17 cellular contexts compared by ENCODE assay signal in the genomic region with DNA sequence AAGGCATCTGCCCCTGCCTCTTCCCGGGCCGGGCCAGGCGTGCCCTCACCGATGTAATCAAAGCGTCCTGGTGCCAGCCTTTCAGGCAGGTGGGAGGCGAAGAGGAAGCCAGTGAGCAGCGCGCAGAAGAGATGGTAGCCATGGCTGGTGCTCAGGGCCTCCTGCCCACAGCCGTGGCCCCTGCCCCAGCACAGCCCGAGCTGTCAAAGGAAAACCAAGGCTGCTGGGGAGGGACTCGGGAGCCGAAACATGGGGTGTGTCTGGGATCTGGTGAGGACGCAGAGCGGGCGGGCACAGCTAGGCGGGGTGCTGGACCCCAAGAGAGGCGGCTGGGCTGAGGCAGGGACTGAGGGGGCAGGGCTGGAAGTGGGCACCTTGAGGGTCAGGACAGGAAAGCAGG. TPM values are rescaled to one million over a fixed set of nuclear protein-coding genes. Genes with fewer than 3 reads are reported as not detected.
A peak's percentile ranks its signal among the peaks of the same experiment; 100 is the strongest.
DNase-seq lines count a peak whose midpoint lies in the region; ATAC-seq, FAIRE-seq and TF ChIP-seq lines count a peak whose summit lies in the region.
"Had no signal": no experiment of that assay in that cellular context is flagged by ENCODE, and none has a peak within 500 bp of the region (broad histone marks: within the 10 kb centered on the region; RNA-seq: fewer than 3 reads in every experiment).

No MANE protein-coding gene starts in this region.

- no peaks in the 10 kb centered on the region for H3K27me3 Mint-ChIP-seq in activated CD4-positive, alpha-beta T cell treated with anti-CD3 and anti-CD28 coated beads, Interleukin-2, amount 10 ng/mL, durations not matched to agents 24 days and 14 days
- H3K27me3 Mint-ChIP-seq in IgD-negative memory B cell = peaks cover 8% of the 10 kb centered on the region
- no peaks in the 10 kb centered on the region for H3K27me3 Mint-ChIP-seq in central memory CD8-positive, alpha-beta T cell

- no peaks in the 10 kb centered on the region for H3K9me3 ChIP-seq in pancreas
- H3K9me3 ChIP-seq: A549, esophagus squamous epithelium, mucosa of descending colon, SK-N-SH had no signal

- H3K27ac ChIP-seq in pancreas = no peak overlapping the region
- H3K27ac ChIP-seq: A549, esophagus squamous epithelium, PC-9, WERI-Rb-1 had no signal

- no peak overlapping the region for H3K4me3 ChIP-seq in pancreas
- H3K4me3 ChIP-seq: A549, mucosa of descending colon, PC-9 had no signal

- no peak for DNase-seq in activated CD4-positive, alpha-beta T cell treated with anti-CD3 and anti-CD28 coated beads, Interleukin-2, amount 10 ng/mL, durations not matched to agents 24 days and 14 days
- DNase-seq in activated CD4-positive, alpha-beta T cell treated with anti-CD3 and anti-CD28 coated beads for 1 hour = no peak
- no peak for DNase-seq in central memory CD8-positive, alpha-beta T cell (ENCODE audit: low spot score in 2 of 2)
- no peak for DNase-seq in stimulated activated effector memory CD8-positive, alpha-beta T cell treated with anti-CD3 and anti-CD28 coated beads, Interleukin-12 subunit alpha, Interleukin-12 subunit beta, amount 100 ng/mL, for 72 hours (ENCODE audit: low spot score in 2 of 2)
- DNase-seq in pancreas (no peak), NCI-H2029 treated with DMSO at 0.1 percent for 48 hours (lab: John Stamatoyannopoulos, UW) (no peak)
- DNase-seq: esophagus squamous epithelium, GDM1, mucosa of descending colon, PC-9, WERI-Rb-1 had no signal

- H3K9me3 Mint-ChIP-seq in activated CD4-positive, alpha-beta T cell treated with anti-CD3 and anti-CD28 coated beads, Interleukin-2, amount 10 ng/mL, durations not matched to agents 24 days and 14 days = no peaks in the 10 kb centered on the region
- no peaks in the 10 kb centered on the region for H3K9me3 Mint-ChIP-seq in IgD-negative memory B cell
- H3K9me3 Mint-ChIP-seq in central memory CD8-positive, alpha-beta T cell = no peaks in the 10 kb centered on the region
- H3K9me3 Mint-ChIP-seq in stimulated activated effector memory CD8-positive, alpha-beta T cell treated with anti-CD3 and anti-CD28 coated beads, Interleukin-12 subunit alpha, Interleukin-12 subunit beta, amount 100 ng/mL, for 72 hours = no peaks in the 10 kb centered on the region
- H3K9me3 Mint-ChIP-seq: dendritic cell treated with granulocyte-macrophage colony-stimulating factor and Interleukin-4, amounts not matched to agents 40 ng/mL and 50 ng/mL, for 4 days had no signal

- WGBS in pancreas, 2 donors = 82 to 83% methylated on average over 17 of the region's 17 CpGs

- intact Hi-C loops in activated CD4-positive, alpha-beta T cell treated with anti-CD3 and anti-CD28 coated beads, Interleukin-2, amount 10 ng/mL, durations not matched to agents 24 days and 14 days (cut with micrococcal nuclease) = no loop called here
- intact Hi-C loops in pancreas (cut with DNase I) = no loop called here

- H3K36me3 ChIP-seq in pancreas = peaks cover 0 to 8% (median 0%) of the 10 kb centered on the region in 3 donors

- H3K36me3 Mint-ChIP-seq in activated CD4-positive, alpha-beta T cell treated with anti-CD3 and anti-CD28 coated beads, Interleukin-2, amount 10 ng/mL, durations not matched to agents 24 days and 14 days (ENCODE audit: low read depth) = peaks cover 14% of the 10 kb centered on the region
- H3K36me3 Mint-ChIP-seq in IgD-negative memory B cell = peaks cover 8% of the 10 kb centered on the region
- peaks cover 18% of the 10 kb centered on the region for H3K36me3 Mint-ChIP-seq in central memory CD8-positive, alpha-beta T cell (ENCODE audit: insufficient read depth)
- peaks cover 58% of the 10 kb centered on the region for H3K36me3 Mint-ChIP-seq in stimulated activated effector memory CD8-positive, alpha-beta T cell treated with anti-CD3 and anti-CD28 coated beads, Interleukin-12 subunit alpha, Interleukin-12 subunit beta, amount 100 ng/mL, for 72 hours

- peak overlapping the region; percentile 80 for H3K4me3 Mint-ChIP-seq in activated CD4-positive, alpha-beta T cell treated with anti-CD3 and anti-CD28 coated beads, Interleukin-2, amount 10 ng/mL, durations not matched to agents 24 days and 14 days
- peak overlapping the region; percentile 9 to 95 (median 80) for H3K4me3 Mint-ChIP-seq in IgD-negative memory B cell
- H3K4me3 Mint-ChIP-seq in central memory CD8-positive, alpha-beta T cell = peak overlapping the region; percentile 86
- peak overlapping the region; percentile 77 for H3K4me3 Mint-ChIP-seq in stimulated activated effector memory CD8-positive, alpha-beta T cell treated with anti-CD3 and anti-CD28 coated beads, Interleukin-12 subunit alpha, Interleukin-12 subunit beta, amount 100 ng/mL, for 72 hours

- no peak for ATAC-seq in central memory CD8-positive, alpha-beta T cell (replicated peaks; ENCODE audit: extremely low read depth, poor library complexity, severe bottlenecking)
- ATAC-seq in stimulated activated effector memory CD8-positive, alpha-beta T cell treated with anti-CD3 and anti-CD28 coated beads, Interleukin-12 subunit alpha, Interleukin-12 subunit beta, amount 100 ng/mL, for 72 hours = no peak
- no peak for ATAC-seq in GM18873 (IDR thresholded peaks at IDR 0.05; ENCODE audit: low FRiP score, unreplicated experiment)
- ATAC-seq in pancreas = no peak

- no peaks in the 10 kb centered on the region for H3K27me3 ChIP-seq in pancreas

- no peak for TF ChIP-seq CTCF in pancreas (IDR thresholded peaks at IDR 0.05)

- peaks cover 14% of the 10 kb centered on the region for H3K4me1 Mint-ChIP-seq in activated CD4-positive, alpha-beta T cell treated with anti-CD3 and anti-CD28 coated beads, Interleukin-2, amount 10 ng/mL, durations not matched to agents 24 days and 14 days
- H3K4me1 Mint-ChIP-seq in IgD-negative memory B cell = peaks cover 6 to 7% (median 6%) of the 10 kb centered on the region in 3 donors
- peaks cover 15% of the 10 kb centered on the region for H3K4me1 Mint-ChIP-seq in central memory CD8-positive, alpha-beta T cell
- H3K4me1 Mint-ChIP-seq in stimulated activated effector memory CD8-positive, alpha-beta T cell treated with anti-CD3 and anti-CD28 coated beads, Interleukin-12 subunit alpha, Interleukin-12 subunit beta, amount 100 ng/mL, for 72 hours = peaks cover 37% of the 10 kb centered on the region

- H3K4me1 ChIP-seq in pancreas = peaks cover 3 to 6% (median 6%) of the 10 kb centered on the region in 3 donors

- FAIRE-seq in pancreas (lab: Jason Lieb, UNC) = no peak
- FAIRE-seq: A549, HTR-8/SVneo had no signal

- peak overlapping the region; percentile 27 for H3K27ac Mint-ChIP-seq in activated CD4-positive, alpha-beta T cell treated with anti-CD3 and anti-CD28 coated beads, Interleukin-2, amount 10 ng/mL, durations not matched to agents 24 days and 14 days
- H3K27ac Mint-ChIP-seq in IgD-negative memory B cell = no peak overlapping the region
- H3K27ac Mint-ChIP-seq in central memory CD8-positive, alpha-beta T cell (ENCODE audit: low read depth) = peak overlapping the region; percentile 82
- peak overlapping the region; percentile 94 for H3K27ac Mint-ChIP-seq in stimulated activated effector memory CD8-positive, alpha-beta T cell treated with anti-CD3 and anti-CD28 coated beads, Interleukin-12 subunit alpha, Interleukin-12 subunit beta, amount 100 ng/mL, for 72 hours
- H3K27ac Mint-ChIP-seq: dendritic cell treated with granulocyte-macrophage colony-stimulating factor and Interleukin-4, amounts not matched to agents 40 ng/mL and 50 ng/mL, for 4 days had no signal

RNA-seq across cellular contexts. Expression of a gene that starts 2.7 kb away (rescaled TPM):
- 1.9 and 2.3 TPM in 2 replicates for total RNA-seq in activated CD4-positive, alpha-beta T cell treated with anti-CD3 and anti-CD28 coated beads, Interleukin-2, amount 10 ng/mL, durations not matched to agents 24 days and 14 days
- polyA plus RNA-seq in IgD-negative memory B cell = not detected
- total RNA-seq in pancreas = 1 to 10 TPM in 2 of 6 donors, under 1 TPM in 4; 0.60 to 1.7 (median 0.80) TPM
- polyA plus RNA-seq in pancreas = 1 to 10 TPM; 2.9 to 4.8 TPM

RNA-seq across cellular contexts. Expression of a gene that starts 3.1 kb away (rescaled TPM):
- total RNA-seq in activated CD4-positive, alpha-beta T cell treated with anti-CD3 and anti-CD28 coated beads, Interleukin-2, amount 10 ng/mL, durations not matched to agents 24 days and 14 days = 4.2 and 4.6 TPM in 2 replicates
- 0.44 TPM for polyA plus RNA-seq in IgD-negative memory B cell
- total RNA-seq in pancreas = 1 to 10 TPM in 2 of 6 donors, under 1 TPM in 4; 0.51 to 1.3 (median 0.67) TPM
- 1 to 10 TPM; 3.5 to 5.6 TPM for polyA plus RNA-seq in pancreas

RNA-seq across cellular contexts. Expression of a gene that starts 31.9 kb away (rescaled TPM):
- total RNA-seq in activated CD4-positive, alpha-beta T cell treated with anti-CD3 and anti-CD28 coated beads, Interleukin-2, amount 10 ng/mL, durations not matched to agents 24 days and 14 days = 107 and 113 TPM in 2 replicates
- polyA plus RNA-seq in IgD-negative memory B cell (87.0 TPM), pancreas (10 to 100 TPM; 69.7 to 79.7 TPM)
- total RNA-seq in pancreas = 10 to 100 TPM; 15.8 to 28.8 (median 21.9) TPM

RNA-seq across cellular contexts. Expression of a gene that starts 37.9 kb away (rescaled TPM):
- 93.8 and 95.8 TPM in 2 replicates for total RNA-seq in activated CD4-positive, alpha-beta T cell treated with anti-CD3 and anti-CD28 coated beads, Interleukin-2, amount 10 ng/mL, durations not matched to agents 24 days and 14 days
- polyA plus RNA-seq in IgD-negative memory B cell (27.2 TPM), pancreas (10 to 100 TPM; 26.2 to 26.5 TPM)
- 10 to 100 TPM; 15.9 to 42.8 (median 23.3) TPM for total RNA-seq in pancreas

RNA-seq across cellular contexts. Expression of a gene that starts 39.4 kb away (rescaled TPM):
- 8.6 and 9.3 TPM in 2 replicates for total RNA-seq in activated CD4-positive, alpha-beta T cell treated with anti-CD3 and anti-CD28 coated beads, Interleukin-2, amount 10 ng/mL, durations not matched to agents 24 days and 14 days
- 9.3 TPM for polyA plus RNA-seq in IgD-negative memory B cell
- 1 to 10 TPM in 4 of 6 donors, under 1 TPM in 2; 0.51 to 2.7 (median 1.1) TPM for total RNA-seq in pancreas
- 1 to 10 TPM; 3.1 to 3.7 TPM for polyA plus RNA-seq in pancreas

Comparison
In these comparisons a context has a peak if more than half of its experiments do, and no peak if none do; other contexts are left out.
1. H3K27ac Mint-ChIP-seq: peak in activated CD4-positive, alpha-beta T cell treated with anti-CD3 and anti-CD28 coated beads, Interleukin-2, amount 10 ng/mL, durations not matched to agents 24 days and 14 days (single experiment), central memory CD8-positive, alpha-beta T cell (single experiment) and stimulated activated effector memory CD8-positive, alpha-beta T cell treated with anti-CD3 and anti-CD28 coated beads, Interleukin-12 subunit alpha, Interleukin-12 subunit beta, amount 100 ng/mL, for 72 hours (single experiment); none in IgD-negative memory B cell (0 of 3).
2. Peak in every context shown above with its lines, with median percentiles within 50 percentile points of each other: H3K4me3 Mint-ChIP-seq.